Comparison of ENCODE assay signal across 18 cellular contexts in genomic region chr5:45491368-45491767, GRCh38.
"Had no signal": no experiment of that assay in that cellular context is flagged by ENCODE, and none has a peak within 500 bp of the region (broad histone marks: within the 10 kb centered on the region; RNA-seq: fewer than 3 reads in every experiment).

No MANE protein-coding gene starts in this region.

- ATAC-seq: activated CD8-positive, alpha-beta T cell treated with anti-CD3 and anti-CD28 coated beads, Interleukin-2, amount 10 ng/mL, durations not matched to agents 7 days and 5 days; activated T-cell treated with anti-CD3 and anti-CD28 coated beads, Interleukin-2, amount 50 U/mL, for 72 hours; stimulated activated naive B cell treated with anti-CD40 and anti-IgM and Interleukin-4, amounts not matched to agents 10 μg/mL and 1 μg/mL and 100 μg/mL, for 72 hours had no signal

- H3K27ac Mint-ChIP-seq: activated CD4-positive, alpha-beta T cell treated with anti-CD3 and anti-CD28 coated beads, Interleukin-2, amount 10 ng/mL, durations not matched to agents 24 days and 14 days; activated CD8-positive, alpha-beta T cell treated with anti-CD3 and anti-CD28 coated beads, Interleukin-2, amount 10 ng/mL, durations not matched to agents 7 days and 5 days; activated naive CD8-positive, alpha-beta T cell; activated T-cell treated with anti-CD3 and anti-CD28 coated beads, Interleukin-2, amount 50 U/mL, for 72 hours; stimulated activated naive B cell treated with anti-CD40 and anti-IgM and Interleukin-4, amounts not matched to agents 10 μg/mL and 1 μg/mL and 100 μg/mL, for 72 hours had no signal

- H3K4me1 ChIP-seq: esophagus muscularis mucosa, thyroid gland had no signal

- H3K27ac ChIP-seq: coronary artery, esophagus muscularis mucosa, thyroid gland had no signal

- DNase-seq: activated CD4-positive, alpha-beta T cell treated with anti-CD3 and anti-CD28 coated beads, Interleukin-2, amount 10 ng/mL, durations not matched to agents 24 days and 14 days; activated CD4-positive, CD25-positive, alpha-beta regulatory T cell; activated CD8-positive, alpha-beta memory T cell treated with anti-CD3 and anti-CD28 coated beads, Interleukin-2, amount 50 U/mL, for 48 hours; activated CD8-positive, alpha-beta T cell treated with anti-CD3 and anti-CD28 coated beads, Interleukin-2, amount 10 ng/mL, durations not matched to agents 7 days and 5 days; activated gamma-delta T cell treated with Interleukin-2 at 50 U/mL for 16 hours; activated T-cell treated with anti-CD3 and anti-CD28 coated beads, Interleukin-2, amount 50 U/mL, for 72 hours; amniotic stem cell; central memory CD4-positive, alpha-beta T cell; midbrain; posterior cingulate gyrus; stimulated activated CD4-positive, alpha-beta T cell treated with anti-CD3 and anti-CD28 coated beads, Interleukin-15, amount 100 ng/mL, for 24 hours; stimulated activated CD4-positive, alpha-beta T cell treated with anti-CD3 and anti-CD28 coated beads, Interleukin-4, amount 100 ng/mL, for 1 hour; stimulated activated naive B cell treated with anti-CD40 and anti-IgM and Interleukin-4, amounts not matched to agents 10 μg/mL and 1 μg/mL and 100 μg/mL, for 72 hours; thyroid gland had no signal

- H3K4me3 ChIP-seq: coronary artery, esophagus muscularis mucosa, lung, thyroid gland had no signal

- H3K4me3 Mint-ChIP-seq: activated CD4-positive, alpha-beta T cell treated with anti-CD3 and anti-CD28 coated beads, Interleukin-2, amount 10 ng/mL, durations not matched to agents 24 days and 14 days; activated CD8-positive, alpha-beta T cell treated with anti-CD3 and anti-CD28 coated beads, Interleukin-2, amount 10 ng/mL, durations not matched to agents 7 days and 5 days; activated naive CD8-positive, alpha-beta T cell; activated T-cell treated with anti-CD3 and anti-CD28 coated beads, Interleukin-2, amount 50 U/mL, for 72 hours; stimulated activated naive B cell treated with anti-CD40 and anti-IgM and Interleukin-4, amounts not matched to agents 10 μg/mL and 1 μg/mL and 100 μg/mL, for 72 hours had no signal

- H3K27me3 ChIP-seq: esophagus muscularis mucosa, thyroid gland had no signal

- H3K27me3 Mint-ChIP-seq: activated CD4-positive, alpha-beta T cell treated with anti-CD3 and anti-CD28 coated beads, Interleukin-2, amount 10 ng/mL, durations not matched to agents 24 days and 14 days; activated naive CD8-positive, alpha-beta T cell; stimulated activated naive B cell treated with anti-CD40 and anti-IgM and Interleukin-4, amounts not matched to agents 10 μg/mL and 1 μg/mL and 100 μg/mL, for 72 hours had no signal

- H3K4me1 Mint-ChIP-seq: activated CD4-positive, alpha-beta T cell treated with anti-CD3 and anti-CD28 coated beads, Interleukin-2, amount 10 ng/mL, durations not matched to agents 24 days and 14 days; stimulated activated naive B cell treated with anti-CD40 and anti-IgM and Interleukin-4, amounts not matched to agents 10 μg/mL and 1 μg/mL and 100 μg/mL, for 72 hours had no signal

- H3K36me3 Mint-ChIP-seq: activated naive CD8-positive, alpha-beta T cell; stimulated activated naive B cell treated with anti-CD40 and anti-IgM and Interleukin-4, amounts not matched to agents 10 μg/mL and 1 μg/mL and 100 μg/mL, for 72 hours had no signal

- H3K9me3 ChIP-seq: esophagus muscularis mucosa, thyroid gland had no signal

- H3K36me3 ChIP-seq: esophagus muscularis mucosa, thyroid gland had no signal
